Comparison of ENCODE assay signal across 8 cellular contexts in genomic region chr12:54214553-54215374, GRCh38. TPM values are rescaled to one million over a fixed set of nuclear protein-coding genes. Genes with fewer than 3 reads are reported as not detected.
DNase-seq lines count a peak whose midpoint lies in the region; ATAC-seq, FAIRE-seq and TF ChIP-seq lines count a peak whose summit lies in the region.

No MANE protein-coding gene starts in this region.

- in situ Hi-C loops in mammary epithelial cell (cut with MboI; ENCODE audit: low sequenced_read_pairs in 2 of 2), result loop anchor here in 1 of 2 donors (5.0 kb wide), 1 partner anchor 148 kb away; the partner anchor contains the start of gene GPR84

- peak; percentile 74 for DNase-seq in GM19240 (ENCODE audit: insufficient read length, low spot score)
- peak; percentile 91 for DNase-seq in NCI-H345 treated with DMSO at 0.1 percent for 48 hours (lab: John Stamatoyannopoulos, UW; ENCODE audit: unreplicated experiment)
- DNase-seq in activated B cell treated with CpG ODN at 0.5 μM for 24 hours, result peak; percentile 87
- DNase-seq in mammary epithelial cell, result peak; percentile 72
- no peak for DNase-seq in keratinocyte (ENCODE audit: low read depth, low spot score)
- DNase-seq in stimulated activated CD4-positive, alpha-beta T cell treated with anti-CD3 and anti-CD28 coated beads, Interleukin-1b, Interleukin-23, amount 100 ng/mL, for 24 hours (ENCODE audit: low read depth in 4 of 4, low spot score in 1 of 4), result peak; percentile 83 to 91 (median 86)

- peak overlapping the region; percentile 83 for H3K4me3 Mint-ChIP-seq in activated B cell treated with CpG ODN at 0.5 μM for 24 hours

- no peaks in the 10 kb centered on the region for H3K36me3 Mint-ChIP-seq in activated B cell treated with CpG ODN at 0.5 μM for 24 hours (ENCODE audit: low read depth)

- peaks cover 45% of the 10 kb centered on the region for H3K4me1 Mint-ChIP-seq in activated B cell treated with CpG ODN at 0.5 μM for 24 hours

- no peak overlapping the region for H3K27ac ChIP-seq in BLaER1
- H3K27ac ChIP-seq in mammary epithelial cell (ENCODE audit: insufficient read depth, low read depth, low read length), result no peak overlapping the region
- H3K27ac ChIP-seq in keratinocyte (ENCODE audit: control insufficient read depth, insufficient read depth, low read length), result no peak overlapping the region

- no peak for FAIRE-seq in keratinocyte (lab: Jason Lieb, UNC)

- peaks cover 41% of the 10 kb centered on the region for H3K4me1 ChIP-seq in BLaER1
- peaks cover 14% of the 10 kb centered on the region for H3K4me1 ChIP-seq in mammary epithelial cell (ENCODE audit: insufficient read depth, low read length)
- peaks cover 28% of the 10 kb centered on the region for H3K4me1 ChIP-seq in keratinocyte (ENCODE audit: control insufficient read depth, extremely low read depth, insufficient read depth, low read length)

- POLR2A ChIA-PET in activated B cell treated with CpG ODN at 0.5 μM for 24 hours (lab: Charles Lee), result interaction anchor here (0.6 to 2.8 kb wide), 3 partner anchors 23 to 167 kb away, joined by 3 to 28 read pairs (median 5); partner anchors contain the start of genes CBX5 and HNRNPA1

- 34% methylated on average over 16 of the region's 31 CpGs for WGBS in mammary epithelial cell (ENCODE audit: low coverage, missing lambda C conversion rate)

- H3K36me3 ChIP-seq in BLaER1 (no peaks in the 10 kb centered on the region), mammary epithelial cell (ENCODE audit: insufficient read depth, low read length) (no peaks in the 10 kb centered on the region), keratinocyte (ENCODE audit: control insufficient read depth in 2 of 2, extremely low read depth in 1 of 2, insufficient read depth in 2 of 2, low read length in 2 of 2) (no peaks in the 10 kb centered on the region)

- no peak overlapping the region for H3K27ac Mint-ChIP-seq in activated B cell treated with CpG ODN at 0.5 μM for 24 hours

- H3K27me3 Mint-ChIP-seq in activated B cell treated with CpG ODN at 0.5 μM for 24 hours, result peaks cover 5% of the 10 kb centered on the region

- no peaks in the 10 kb centered on the region for H3K9me1 ChIP-seq in keratinocyte (ENCODE audit: control insufficient read depth, extremely low read depth, insufficient read depth, low read length)

- dilution Hi-C loops in mammary epithelial cell (cut with HindIII; ENCODE audit: low sequenced_read_pairs) (loop anchor here (5.0 to 10.0 kb wide), 3 partner anchors 108 to 200 kb away; partner anchors contain the start of gene GPR84), keratinocyte (cut with MboI; ENCODE audit: extremely low pct_ligation_motif_present, low sequenced_read_pairs) (no loop called here)

- peak overlapping the region; percentile 7; the same call in 1 of the 2 replicates for H3K4me3 ChIP-seq in BLaER1
- peak overlapping the region; percentile 19 to 29 (median 20) for H3K4me3 ChIP-seq in mammary epithelial cell (replicated peaks in 1 of 3; ENCODE audit: insufficient read depth in 1 of 3, low read depth in 2 of 3, low read length in 3 of 3)
- no peak overlapping the region for H3K4me3 ChIP-seq in keratinocyte (ENCODE audit: control insufficient read depth in 2 of 3, extremely low read depth in 1 of 3, insufficient read depth in 2 of 3, low read depth in 1 of 3, low read length in 3 of 3)

- H2AFZ ChIP-seq in mammary epithelial cell (ENCODE audit: low read depth, low read length) (peak overlapping the region; percentile 88), keratinocyte (ENCODE audit: control insufficient read depth, low read length) (peak overlapping the region; percentile 21)

- TSS peak; percentile 71 for BruUV-seq in mammary epithelial cell (replicated peaks; lab: Mats Ljungman, UMichigan)

- TF ChIP-seq CTCF in activated B cell treated with CpG ODN at 0.5 μM for 24 hours (IDR thresholded peaks at IDR 0.05) (peak; percentile 97), mammary epithelial cell (conservative IDR thresholded peaks at IDR 0.05 in 1 of 2, IDR thresholded peaks at IDR 0.05 in 1 of 2; ENCODE audit: extremely low read depth in 1 of 2, insufficient read depth in 1 of 2, low read depth in 1 of 2, low read length in 2 of 2) (peak; percentile 91 to 98), keratinocyte (optimal IDR thresholded peaks at IDR 0.05 in 1 of 3, IDR thresholded peaks at IDR 0.05 in 1 of 3, conservative IDR thresholded peaks at IDR 0.05 in 1 of 3; ENCODE audit: extremely low read depth in 1 of 3, insufficient read depth in 2 of 3, low read length in 3 of 3) (peak; percentile 97 to 100 (median 99))

- peak; percentile 75 for ATAC-seq in HG03378 (IDR thresholded peaks at IDR 0.05; ENCODE audit: unreplicated experiment)
- ATAC-seq in activated B cell treated with CpG ODN at 0.5 μM for 24 hours (ENCODE audit: low read depth), result peak; percentile 85

- H3K9me3 ChIP-seq in BLaER1 (no peaks in the 10 kb centered on the region), mammary epithelial cell (replicated peaks; ENCODE audit: insufficient read depth, low read length) (no peaks in the 10 kb centered on the region), keratinocyte (ENCODE audit: control insufficient read depth, low read depth, low read length) (no peaks in the 10 kb centered on the region)

- H3K79me2 ChIP-seq in mammary epithelial cell (ENCODE audit: insufficient read depth, low read length), result no peaks in the 10 kb centered on the region
- no peaks in the 10 kb centered on the region for H3K79me2 ChIP-seq in keratinocyte (ENCODE audit: control insufficient read depth, insufficient read depth, low read length)

- CTCF ChIA-PET in activated B cell treated with CpG ODN at 0.5 μM for 24 hours (lab: Charles Lee) (interaction anchor here (0.8 to 3.6 kb wide), 15 partner anchors 8 to 210 kb away, joined by 3 to 20 read pairs (median 5); partner anchors contain the start of genes COPZ1, HOXC5 and SMUG1), mammary epithelial cell (lab: Charles Lee; ENCODE audit: low non-redundant PET) (interaction anchor here (0.6 kb wide), 1 partner anchor 407 kb away, joined by 3 read pairs; no protein-coding TSS in a partner anchor)

- H4K20me1 ChIP-seq in BLaER1 (no peaks in the 10 kb centered on the region), mammary epithelial cell (ENCODE audit: insufficient read depth, low read length) (no peaks in the 10 kb centered on the region), keratinocyte (ENCODE audit: control insufficient read depth, extremely low read depth, insufficient read depth, low read length) (no peaks in the 10 kb centered on the region)

- H3K9ac ChIP-seq in BLaER1 (no peak overlapping the region), mammary epithelial cell (ENCODE audit: insufficient read depth, low read length) (no peak overlapping the region), keratinocyte (ENCODE audit: control insufficient read depth, extremely low read depth, insufficient read depth, low read length) (no peak overlapping the region)

- H3K4me2 ChIP-seq in BLaER1, result peak overlapping the region; percentile 97
- H3K4me2 ChIP-seq in mammary epithelial cell (ENCODE audit: insufficient read depth, low read depth, low read length), result peak overlapping the region; percentile 66
- peak overlapping the region; percentile 54 for H3K4me2 ChIP-seq in keratinocyte (ENCODE audit: control insufficient read depth, extremely low read depth, insufficient read depth, low read depth, low read length)

- intact Hi-C loops in activated B cell treated with CpG ODN at 0.5 μM for 24 hours (cut with micrococcal nuclease) (loop anchor here (1.0 to 10.0 kb wide), 6 partner anchors 24 to 890 kb away; partner anchors contain the start of genes AAAS, CBX5 and HNRNPA1), mammary epithelial cell (cut with micrococcal nuclease) (loop anchor here (1.0 to 2.0 kb wide), 2 partner anchors 146 to 230 kb away; partner anchors contain the start of gene HOXC10)

- no peaks in the 10 kb centered on the region for H3K9me3 Mint-ChIP-seq in activated B cell treated with CpG ODN at 0.5 μM for 24 hours

- H3K27me3 ChIP-seq in BLaER1 (peaks cover 25% of the 10 kb centered on the region), mammary epithelial cell (ENCODE audit: insufficient read depth, low read length) (no peaks in the 10 kb centered on the region), keratinocyte (ENCODE audit: control insufficient read depth, extremely low read depth, insufficient read depth, low read length) (no peaks in the 10 kb centered on the region)

RNA-seq across cellular contexts. Expression of gene SMUG1, which starts 26.0 kb away (rescaled TPM):
- total RNA-seq in activated B cell treated with CpG ODN at 0.5 μM for 24 hours (31.2 and 38.6 TPM in 2 replicates), mammary epithelial cell (10 to 100 TPM; 30.7 to 52.7 TPM)
- polyA plus RNA-seq in mammary epithelial cell (54.7 TPM), keratinocyte (38.6 to 45.3 TPM (median 39.6 TPM) in 3 replicates)
- polyA minus RNA-seq in mammary epithelial cell (80.1 TPM), keratinocyte (32.2 to 39.6 TPM (median 33.1 TPM) in 3 replicates)
- polyA plus RNA-seq in keratinocyte (2011; ENCODE audit: low read depth), result 9.8 TPM
- 38.3 and 38.5 TPM in 2 replicates for polyA plus RNA-seq in keratinocyte (2011; cell fraction: cytosol; rRNA removed)
- polyA plus RNA-seq in keratinocyte (2011; cell fraction: nucleus; rRNA removed), result 38.9 and 40.0 TPM in 2 replicates
- 26.1 and 42.4 TPM in 2 replicates for polyA plus RNA-seq in keratinocyte (2012; ENCODE audit: low replicate concordance)
- 32.0 TPM for polyA minus RNA-seq in keratinocyte (2011; cell fraction: cytosol; rRNA and poly(A)+ RNA removed)
- polyA minus RNA-seq in keratinocyte (2011; cell fraction: nucleus; rRNA and poly(A)+ RNA removed), result 12.1 and 16.8 TPM in 2 replicates

Comparison
In these comparisons a context has a peak if more than half of its experiments do, and no peak if none do; other contexts are left out.
1. H3K4me3 ChIP-seq: peak in BLaER1 (single experiment) and mammary epithelial cell (3 of 3); none in keratinocyte (0 of 3).
2. Peak in every context shown above with its lines, with median percentiles within 50 percentile points of each other: H3K4me2 ChIP-seq and CTCF ChIP-seq.